1 cellular context compared by ENCODE assay signal in genomic region chr11:114440971-114441810, GRCh38.
TF ChIP-seq lines count a peak whose summit lies in the region.

No MANE protein-coding gene starts in this region.

TF ChIP-seq in HepG2, 621 proteins besides CTCF, POLR2A, EP300 and RAD21:
- TF ChIP-seq FIP1L1 (IDR thresholded peaks at IDR 0.05; ENCODE audit: borderline replicate concordance, insufficient read depth, low read depth, low read length) (no peak), ZNF615 (CRISPR knock-in tag; IDR thresholded peaks at IDR 0.05; ENCODE audit: borderline replicate concordance) (no peak), MAFK (conservative IDR thresholded peaks at IDR 0.05 in 1 of 2, IDR thresholded peaks at IDR 0.05 in 1 of 2; ENCODE audit: low read length in 2 of 2) (peak; percentile 26 to 33; a peak in 1 of 4 replicates), RARA (CRISPR knock-in tag; IDR thresholded peaks at IDR 0.05) (0 out of 2 replicates have a peak, but pooled peaks have one; percentile 27), TSC22D2 (CRISPR knock-in tag; IDR thresholded peaks at IDR 0.05; ENCODE audit: borderline replicate concordance) (no peak), JUNB (CRISPR knock-in tag; IDR thresholded peaks at IDR 0.05; ENCODE audit: borderline replicate concordance) (no peak)
TF ChIP-seq in HepG2: peak in this region for 2.
